In genomic region chr17:76268015-76268749, GRCh38 we compare ENCODE assay signal across 8 cellular contexts. TPM values are rescaled to one million over a fixed set of nuclear protein-coding genes. Genes with fewer than 3 reads are reported as not detected.
DNase-seq lines count a peak whose midpoint lies in the region; ATAC-seq and TF ChIP-seq lines count a peak whose summit lies in the region.

No MANE protein-coding gene starts in this region.

- no peaks in the 10 kb centered on the region for H3K36me3 Mint-ChIP-seq in naive B cell

- H3K4me3 ChIP-seq in epithelial cell of proximal tubule (ENCODE audit: low read depth, low read length) (peak overlapping the region; percentile 3), suprapubic skin (peak overlapping the region; percentile 88)

- peak overlapping the region; percentile 86 to 95 (median 88) for H3K4me3 Mint-ChIP-seq in naive B cell

- DNase-seq in COLO668 (lab: John Stamatoyannopoulos, UW; ENCODE audit: unreplicated experiment) (peak; percentile 6), NAMALWA (ENCODE audit: low spot score) (peak; percentile 77), epithelial cell of proximal tubule (ENCODE audit: low read depth) (no peak), naive B cell (peak; percentile 86), suprapubic skin (ENCODE audit: low spot score in 2 of 2) (peak; percentile 93), kidney glomerular epithelial cell (lab: John Stamatoyannopoulos, UW) (no peak)
- peak; percentile 86 for DNase-seq in activated CD8-positive, alpha-beta memory T cell treated with anti-CD3 and anti-CD28 coated beads, Interleukin-2, amount 50 U/mL, for 48 hours

- peak overlapping the region; percentile 98 to 100 (median 99) for H3K27ac Mint-ChIP-seq in naive B cell

- H3K9me3 ChIP-seq in suprapubic skin = no peaks in the 10 kb centered on the region

- H3K27me3 ChIP-seq in suprapubic skin = no peaks in the 10 kb centered on the region

- TF ChIP-seq CTCF in epithelial cell of proximal tubule (conservative IDR thresholded peaks at IDR 0.05; ENCODE audit: low read depth, low read length) (no peak), suprapubic skin (IDR thresholded peaks at IDR 0.05) (no peak)

- TF ChIP-seq EP300 in suprapubic skin (IDR thresholded peaks at IDR 0.05) = no peak

- TF ChIP-seq POLR2A in suprapubic skin (IDR thresholded peaks at IDR 0.05) = no peak

- ATAC-seq in naive B cell (ENCODE audit: low read depth in 2 of 2) (peak; percentile 18 to 26), GM19467 (IDR thresholded peaks at IDR 0.05; ENCODE audit: unreplicated experiment) (no peak)

- H3K27ac ChIP-seq in suprapubic skin = peak overlapping the region; percentile 56

- no peaks in the 10 kb centered on the region for H3K27me3 Mint-ChIP-seq in naive B cell

- WGBS in suprapubic skin = 13% methylated on average over 9 of the region's 9 CpGs

- peaks cover 15% of the 10 kb centered on the region for H3K36me3 ChIP-seq in suprapubic skin

- no peaks in the 10 kb centered on the region for H3K9me3 Mint-ChIP-seq in naive B cell

- H3K4me1 ChIP-seq in suprapubic skin = peaks cover 80% of the 10 kb centered on the region

- peaks cover 39 to 69% (median 68%) of the 10 kb centered on the region in 3 donors for H3K4me1 Mint-ChIP-seq in naive B cell

RNA-seq across cellular contexts. Expression of gene UBALD2, which starts 3.0 kb away (rescaled TPM):
- total RNA-seq in epithelial cell of proximal tubule = 24.5 and 26.3 TPM in 2 replicates
- 1 to 10 TPM; 2.5 to 6.2 (median 4.6) TPM for polyA plus RNA-seq in naive B cell (ENCODE audit: low read depth in 6 of 6)
- 10 to 100 TPM; 24.8 to 42.7 (median 35.6) TPM for total RNA-seq in suprapubic skin

RNA-seq across cellular contexts. Expression of gene RNF157, which starts 27.9 kb away (rescaled TPM):
- total RNA-seq in epithelial cell of proximal tubule = 5.0 and 10.0 TPM in 2 replicates
- polyA plus RNA-seq in naive B cell (ENCODE audit: low read depth in 6 of 6) = under 1 TPM in 5 of 6 donors, not detected in 1; 0.09 to 0.71 (median 0.22) TPM
- total RNA-seq in suprapubic skin = 1 to 10 TPM in 3 of 4 donors, under 1 TPM in 1; 0.85 to 3.4 (median 1.3) TPM

RNA-seq across cellular contexts. Expression of gene QRICH2, which starts 39.9 kb away (rescaled TPM):
- 0.69 and 2.0 TPM in 2 replicates for total RNA-seq in epithelial cell of proximal tubule
- under 1 TPM in 2 of 6 donors, not detected in 4; 0.20 to 0.38 TPM for polyA plus RNA-seq in naive B cell (ENCODE audit: low read depth in 6 of 6)
- 1 to 10 TPM; 2.3 to 3.1 (median 2.7) TPM for total RNA-seq in suprapubic skin

Comparison
In these comparisons a context has a peak if more than half of its experiments do, and no peak if none do; other contexts are left out.
1. DNase-seq: peak in COLO668 (single experiment), NAMALWA (single experiment), activated CD8-positive, alpha-beta memory T cell treated with anti-CD3 and anti-CD28 coated beads, Interleukin-2, amount 50 U/mL, for 48 hours (single experiment), naive B cell (single experiment) and suprapubic skin (2 of 2); none in epithelial cell of proximal tubule (single experiment) and kidney glomerular epithelial cell (single experiment).